Comparison of ENCODE assay signal across 1 cellular context in genomic region chr6:41976794-41977484, GRCh38.
TF ChIP-seq lines count a peak whose summit lies in the region.

No MANE protein-coding gene starts in this region.

TF ChIP-seq in HepG2, 621 proteins besides CTCF, POLR2A, EP300 and RAD21:
- TF ChIP-seq ZFP41 (CRISPR knock-in tag; IDR thresholded peaks at IDR 0.05; ENCODE audit: borderline replicate concordance) (no peak), HDAC1 (CRISPR knock-in tag; IDR thresholded peaks at IDR 0.05) (no peak), ZBTB3 (CRISPR knock-in tag; IDR thresholded peaks at IDR 0.05; ENCODE audit: borderline replicate concordance, low read depth) (no peak), ZSCAN31 (CRISPR knock-in tag; IDR thresholded peaks at IDR 0.05; ENCODE audit: low read depth) (no peak), NR2F6 (IDR thresholded peaks at IDR 0.05) (peak; percentile 61), NR2F6 (CRISPR knock-in tag; IDR thresholded peaks at IDR 0.05) (0 out of 2 replicates have a peak, but pooled peaks have one; percentile 10), SNAPC5 (CRISPR knock-in tag; IDR thresholded peaks at IDR 0.05; ENCODE audit: borderline replicate concordance) (no peak), GATAD1 (CRISPR knock-in tag; IDR thresholded peaks at IDR 0.05) (no peak), FOSL2 (CRISPR knock-in tag; IDR thresholded peaks at IDR 0.05) (peak; percentile 64), RXRB (CRISPR knock-in tag; IDR thresholded peaks at IDR 0.05; ENCODE audit: borderline replicate concordance) (no peak), ZNF766 (CRISPR knock-in tag; IDR thresholded peaks at IDR 0.05; ENCODE audit: borderline replicate concordance) (no peak), DNMT1 (CRISPR knock-in tag; IDR thresholded peaks at IDR 0.05) (no peak), ELF4 (CRISPR knock-in tag; IDR thresholded peaks at IDR 0.05; ENCODE audit: borderline replicate concordance) (no peak), NFIB (CRISPR knock-in tag; IDR thresholded peaks at IDR 0.05; ENCODE audit: borderline replicate concordance) (no peak), ZNF775 (CRISPR knock-in tag; IDR thresholded peaks at IDR 0.05; ENCODE audit: borderline replicate concordance) (no peak), ZBTB21 (CRISPR knock-in tag; IDR thresholded peaks at IDR 0.05) (no peak), KIAA2018 (CRISPR knock-in tag; IDR thresholded peaks at IDR 0.05; ENCODE audit: borderline replicate concordance) (no peak), PAX8 (CRISPR knock-in tag; IDR thresholded peaks at IDR 0.05; ENCODE audit: borderline replicate concordance) (no peak), ZNF234 (CRISPR knock-in tag; conservative IDR thresholded peaks at IDR 0.05) (no peak), BHLHE40 (IDR thresholded peaks at IDR 0.05; ENCODE audit: low read length) (no peak), ZBTB39 (CRISPR knock-in tag; IDR thresholded peaks at IDR 0.05) (no peak), ZNF614 (CRISPR knock-in tag; IDR thresholded peaks at IDR 0.05; ENCODE audit: borderline replicate concordance) (no peak), HMGA1 (CRISPR knock-in tag; conservative IDR thresholded peaks at IDR 0.05) (no peak), PREB (CRISPR knock-in tag; IDR thresholded peaks at IDR 0.05) (no peak), CHD4 (IDR thresholded peaks at IDR 0.05; ENCODE audit: borderline replicate concordance, low read length) (no peak), MZF1 (CRISPR knock-in tag; IDR thresholded peaks at IDR 0.05; ENCODE audit: borderline replicate concordance) (no peak), ZBTB20 (CRISPR knock-in tag; IDR thresholded peaks at IDR 0.05; ENCODE audit: borderline replicate concordance, low read depth) (no peak), ZNF816 (CRISPR knock-in tag; IDR thresholded peaks at IDR 0.05; ENCODE audit: borderline replicate concordance) (no peak), NFYC (CRISPR knock-in tag; IDR thresholded peaks at IDR 0.05) (no peak), PPARG (CRISPR knock-in tag; conservative IDR thresholded peaks at IDR 0.05) (0 out of 2 replicates have a peak, but pooled peaks have one; percentile 51), PAF1 (CRISPR knock-in tag; IDR thresholded peaks at IDR 0.05) (no peak), ZNF3 (CRISPR knock-in tag; IDR thresholded peaks at IDR 0.05) (peak; percentile 76), MED1 (CRISPR knock-in tag; IDR thresholded peaks at IDR 0.05) (no peak), NFRKB (IDR thresholded peaks at IDR 0.05) (no peak), TGIF2 (CRISPR knock-in tag; IDR thresholded peaks at IDR 0.05) (no peak), XRCC5 (optimal IDR thresholded peaks at IDR 0.05; ENCODE audit: low read length) (no peak), PHF5A (CRISPR knock-in tag; IDR thresholded peaks at IDR 0.05; ENCODE audit: low read depth, unreplicated experiment) (no peak), SYNCRIP (IDR thresholded peaks at IDR 0.05; ENCODE audit: insufficient read depth, low read depth, low read length) (no peak), ZNF674 (CRISPR knock-in tag; IDR thresholded peaks at IDR 0.05; ENCODE audit: low read depth) (no peak), ZNF12 (CRISPR knock-in tag; IDR thresholded peaks at IDR 0.05) (peak; percentile 99), RBM22 (optimal IDR thresholded peaks at IDR 0.05; ENCODE audit: low read length) (no peak), NR2F1 (CRISPR knock-in tag; IDR thresholded peaks at IDR 0.05) (peak; percentile 22 to 55; a peak in 2 of 4 replicates), THRA (CRISPR knock-in tag; IDR thresholded peaks at IDR 0.05; ENCODE audit: borderline replicate concordance) (no peak), ZNF362 (CRISPR knock-in tag; IDR thresholded peaks at IDR 0.05; ENCODE audit: borderline replicate concordance) (no peak), ERF (CRISPR knock-in tag; IDR thresholded peaks at IDR 0.05) (no peak), SRY (CRISPR knock-in tag; IDR thresholded peaks at IDR 0.05) (no peak), RNF219 (CRISPR knock-in tag; IDR thresholded peaks at IDR 0.05) (no peak), TFAP4 (IDR thresholded peaks at IDR 0.05; ENCODE audit: borderline replicate concordance, low read depth) (no peak)
TF ChIP-seq in HepG2: peak in this region for 6.
